Comparison of ENCODE assay signal across 8 cellular contexts in the genomic region with DNA sequence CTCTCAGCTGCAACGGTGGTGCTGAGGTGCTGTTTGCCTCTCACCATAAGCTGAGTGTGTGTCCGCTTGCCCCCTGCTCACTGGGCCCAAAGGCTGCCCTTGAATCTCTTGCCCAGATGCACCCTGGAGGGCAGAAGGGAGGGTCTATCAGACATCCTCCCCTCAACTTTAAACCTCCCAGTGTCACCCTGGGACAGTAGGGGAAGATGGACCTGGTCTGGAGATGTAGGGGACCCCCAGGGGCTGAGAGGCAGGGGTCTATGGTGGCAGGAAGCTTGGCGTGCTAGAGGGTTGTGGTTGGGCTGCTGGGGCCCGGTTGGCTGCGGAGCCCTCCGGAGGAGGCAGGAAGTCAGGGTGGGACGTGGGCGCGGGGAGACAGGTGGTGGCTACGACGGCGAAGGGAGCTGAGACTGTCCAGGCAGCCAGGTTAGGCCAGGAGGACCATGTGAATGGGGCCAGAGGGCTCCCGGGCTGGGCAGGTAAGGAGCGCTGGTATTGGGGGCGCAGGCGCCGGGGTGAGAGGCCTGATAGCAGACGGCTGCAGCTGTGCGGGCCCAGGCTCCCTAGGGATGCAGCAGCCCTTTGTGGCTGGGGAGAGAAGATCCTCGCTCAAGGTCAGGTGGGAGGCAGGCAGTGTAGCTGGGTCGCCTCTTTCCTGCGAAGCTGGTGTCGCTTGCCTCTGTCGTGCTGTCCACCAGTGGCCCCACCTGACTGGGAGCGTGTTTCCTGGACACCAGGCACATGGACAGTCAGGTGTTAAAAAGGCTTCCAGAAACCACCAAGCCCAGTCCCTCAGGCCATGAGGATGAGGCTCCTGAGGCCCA. TPM values are rescaled to one million over a fixed set of nuclear protein-coding genes. Genes with fewer than 3 reads are reported as not detected.
A peak's percentile ranks its signal among the peaks of the same experiment; 100 is the strongest.
DNase-seq lines count a peak whose midpoint lies in the region; ATAC-seq, FAIRE-seq and TF ChIP-seq lines count a peak whose summit lies in the region.

A gene (plus strand): TSS at position 373 of the 824 bp plus-strand sequence. CDS start 23,065 bp downstream, outside the sequence.

- WGBS in body of pancreas, 2 donors: 70 to 79% methylated on average over 9 to 24 of the region's 25 CpGs

- no peaks in the 10 kb centered on the region for H3K27me3 ChIP-seq in body of pancreas

- no peak for DNase-seq in GM19239 (ENCODE audit: insufficient read length, low spot score)
- peak; percentile 85 for DNase-seq in activated CD4-positive, alpha-beta T cell treated with anti-CD3 and anti-CD28 coated beads for 48 hours
- peak; percentile 67 to 69 for DNase-seq in stimulated activated CD4-positive, alpha-beta T cell treated with anti-CD3 and anti-CD28 coated beads, Interleukin-4, amount 100 ng/mL, for 48 hours (ENCODE audit: low read depth in 2 of 2)
- no peak for DNase-seq in body of pancreas
- DNase-seq in SIG-M5 treated with dmso at 0.1 percent for 504 hours (lab: John Stamatoyannopoulos, UW; ENCODE audit: unreplicated experiment): no peak

- TF ChIP-seq POLR2A in body of pancreas (IDR thresholded peaks at IDR 0.05): no peak

- peaks cover 28% of the 10 kb centered on the region for H3K4me1 ChIP-seq in body of pancreas

- peak; percentile 78 for FAIRE-seq in GM19239 (lab: Jason Lieb, UNC)

- ATAC-seq in esophagus mucosa (peak; percentile 35), HG03139 (IDR thresholded peaks at IDR 0.05; ENCODE audit: unreplicated experiment) (no peak), HG03280 (IDR thresholded peaks at IDR 0.05; ENCODE audit: unreplicated experiment) (no peak), body of pancreas (no peak)

- no peaks in the 10 kb centered on the region for H3K9me3 ChIP-seq in body of pancreas

- no peaks in the 10 kb centered on the region for H3K36me3 ChIP-seq in body of pancreas (replicated peaks in 1 of 2; ENCODE audit: insufficient read depth in 1 of 2, low read depth in 2 of 2)

- intact Hi-C loops in body of pancreas (cut with DNase I): no loop called here

- no peak within 1 kb of the TSS for H3K4me3 ChIP-seq in body of pancreas

- peak within 1 kb of the TSS in 2 of 4 donors; percentile 44 to 72 for H3K27ac ChIP-seq in body of pancreas

- no peak for TF ChIP-seq CTCF in body of pancreas (IDR thresholded peaks at IDR 0.05)

RNA-seq across cellular contexts. Expression of the gene that starts here (rescaled TPM):
- 1.00 TPM for total RNA-seq in esophagus mucosa
- 1 to 10 TPM in 1 of 2 donors, not detected in 1; 1.6 TPM for total RNA-seq in body of pancreas

Comparison
In these comparisons a context has a peak if more than half of its experiments do, and no peak if none do; other contexts are left out.
1. Peak in ATAC-seq in esophagus mucosa; RNA of the gene not detected or under 1 TPM.
2. DNase-seq: peak in activated CD4-positive, alpha-beta T cell treated with anti-CD3 and anti-CD28 coated beads for 48 hours (single experiment) and stimulated activated CD4-positive, alpha-beta T cell treated with anti-CD3 and anti-CD28 coated beads, Interleukin-4, amount 100 ng/mL, for 48 hours (2 of 2); none in GM19239 (single experiment), body of pancreas (0 of 4) and SIG-M5 treated with dmso at 0.1 percent for 504 hours (single experiment).